Comparison of ENCODE assay signal across 24 cellular contexts in the genomic region with DNA sequence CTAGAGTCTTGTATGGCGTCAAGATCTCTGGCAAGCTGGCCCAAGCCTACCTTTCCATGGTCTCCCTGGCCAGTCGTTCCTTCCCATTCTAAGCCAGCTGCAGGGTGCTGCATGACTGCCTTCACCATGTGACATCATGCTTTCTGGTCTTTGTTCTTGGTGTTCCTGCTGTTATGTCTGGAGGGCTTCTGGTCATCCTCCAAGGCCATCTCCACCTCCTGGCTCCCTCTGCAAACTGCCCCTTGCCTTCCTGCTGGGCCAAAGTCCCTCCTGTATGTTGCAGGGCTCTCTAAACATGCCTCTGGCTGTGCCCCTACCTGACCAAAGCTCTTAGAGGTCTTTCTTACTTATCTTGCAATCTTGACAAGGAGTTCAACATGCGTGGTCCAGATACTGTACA. TPM values are rescaled to one million over a fixed set of nuclear protein-coding genes. Genes with fewer than 3 reads are reported as not detected.
"Had no signal": no experiment of that assay in that cellular context is flagged by ENCODE, and none has a peak within 500 bp of the region (broad histone marks: within the 10 kb centered on the region; RNA-seq: fewer than 3 reads in every experiment).

No MANE protein-coding gene starts in this region.

- ATAC-seq: activated naive CD4-positive, alpha-beta T cell treated with anti-CD3 and anti-CD28 coated beads, Interleukin-2, amount 50 U/mL, for 72 hours; naive thymus-derived CD4-positive, alpha-beta T cell; stimulated activated naive B cell treated with anti-CD40 and anti-IgM and Interleukin-4, amounts not matched to agents 10 μg/mL and 1 μg/mL and 100 μg/mL, for 72 hours had no signal

- FAIRE-seq: astrocyte, kidney had no signal

- H3K4me1 ChIP-seq: breast epithelium, neural progenitor cell, tibial artery had no signal

- H3K27me3 ChIP-seq: adrenal gland, ovary, vagina had no signal

- H3K36me3 ChIP-seq: adrenal gland, breast epithelium, left ventricle myocardium inferior, neural progenitor cell, ovary, tibial artery, vagina, WERI-Rb-1 had no signal

- DNase-seq: activated CD4-positive, alpha-beta T cell treated with anti-CD3 and anti-CD28 coated beads for 1 hour; activated CD4-positive, alpha-beta T cell treated with anti-CD3 and anti-CD28 coated beads, Interleukin-2, amount 50 U/mL, for 48 hours; activated gamma-delta T cell treated with Interleukin-2 at 50 U/mL for 16 hours; cerebellar nuclear complex; foreskin melanocyte; glutamatergic neuron; hypothalamus; kidney; left ventricle myocardium inferior; ovary; stimulated activated naive B cell treated with anti-CD40 and anti-IgM and Interleukin-4, amounts not matched to agents 10 μg/mL and 1 μg/mL and 100 μg/mL, for 72 hours; SW 1271; T-helper 2 cell; WERI-Rb-1 had no signal

- H3K4me3 ChIP-seq: adrenal gland, breast epithelium, left ventricle myocardium inferior, neural progenitor cell, ovary, tibial artery, vagina had no signal

- H3K9me3 ChIP-seq: adrenal gland, tibial artery, vagina had no signal

- H3K27ac ChIP-seq: adrenal gland, breast epithelium, epithelial cell of prostate, left ventricle myocardium inferior, neural progenitor cell, ovary, tibial artery, vagina, WERI-Rb-1 had no signal

RNA-seq across cellular contexts. Expression of a gene that starts 44.4 kb away (rescaled TPM):
- total RNA-seq: activated naive CD4-positive, alpha-beta T cell treated with anti-CD3 and anti-CD28 coated beads, Interleukin-2, amount 50 U/mL, for 72 hours; breast epithelium; left ventricle myocardium inferior; naive thymus-derived CD4-positive, alpha-beta T cell had no signal
- polyA plus RNA-seq: fibroblast of lung; naive thymus-derived CD4-positive, alpha-beta T cell; ovary had no signal
